Comparison of ENCODE assay signal across 8 cellular contexts in genomic region chr3:88180398-88180999, GRCh38. TPM values are rescaled to one million over a fixed set of nuclear protein-coding genes. Genes with fewer than 3 reads are reported as not detected.
DNase-seq lines count a peak whose midpoint lies in the region; ATAC-seq lines count a peak whose summit lies in the region.

No MANE protein-coding gene starts in this region.

- DNase-seq in ACHN (peak; percentile 42), G401 (ENCODE audit: low spot score) (peak; percentile 18), Kasumi-1 (lab: John Stamatoyannopoulos, UW) (peak; percentile 80 to 83), amniotic epithelial cell (ENCODE audit: low read depth) (peak; percentile 57), myocyte (ENCODE audit: low read depth) (peak; percentile 65), DMS153 (lab: John Stamatoyannopoulos, UW) (no peak)
- DNase-seq in activated T-helper 2 cell treated with anti-CD3 and anti-CD28 coated beads, Interferon-gamma antibody, Interleukin-2, Interleukin-4, amounts not matched to agents 10 μg/mL and 5 μg/mL and 100 μg/mL, durations not matched to agents 14 hours and 24 hours and 36 hours (ENCODE audit: low spot score): no peak

- no peak overlapping the region for H3K4me3 Mint-ChIP-seq in activated T-helper 2 cell treated with anti-CD3 and anti-CD28 coated beads, Interferon-gamma antibody, Interleukin-2, Interleukin-4, amounts not matched to agents 10 μg/mL and 5 μg/mL and 100 μg/mL, durations not matched to agents 14 hours and 24 hours and 36 hours (ENCODE audit: low read depth)

- intact Hi-C loops in activated T-helper 2 cell treated with anti-CD3 and anti-CD28 coated beads, Interferon-gamma antibody, Interleukin-2, Interleukin-4, amounts not matched to agents 10 μg/mL and 5 μg/mL and 100 μg/mL, durations not matched to agents 14 hours and 24 hours and 36 hours (cut with micrococcal nuclease): loop anchor here (1.0 kb wide), 1 partner anchor 409 kb away; no protein-coding TSS in a partner anchor

- H3K9me3 Mint-ChIP-seq in activated T-helper 2 cell treated with anti-CD3 and anti-CD28 coated beads, Interferon-gamma antibody, Interleukin-2, Interleukin-4, amounts not matched to agents 10 μg/mL and 5 μg/mL and 100 μg/mL, durations not matched to agents 14 hours and 24 hours and 36 hours: no peaks in the 10 kb centered on the region

- H3K27ac Mint-ChIP-seq in activated T-helper 2 cell treated with anti-CD3 and anti-CD28 coated beads, Interferon-gamma antibody, Interleukin-2, Interleukin-4, amounts not matched to agents 10 μg/mL and 5 μg/mL and 100 μg/mL, durations not matched to agents 14 hours and 24 hours and 36 hours: no peak overlapping the region

- in situ Hi-C loops in ACHN (cut with HindIII; ENCODE audit: low pct_ligation_motif_present, low pct_unique_long_range_greater_than_20kb, low sequenced_read_pairs) (no loop called here), G401 (cut with HindIII; ENCODE audit: low sequenced_read_pairs) (no loop called here)

- H3K27me3 Mint-ChIP-seq in activated T-helper 2 cell treated with anti-CD3 and anti-CD28 coated beads, Interferon-gamma antibody, Interleukin-2, Interleukin-4, amounts not matched to agents 10 μg/mL and 5 μg/mL and 100 μg/mL, durations not matched to agents 14 hours and 24 hours and 36 hours (ENCODE audit: low read depth): peaks cover 6% of the 10 kb centered on the region

- peak; percentile 78 for ATAC-seq in GM21825 (IDR thresholded peaks at IDR 0.05; ENCODE audit: unreplicated experiment)

- no peaks in the 10 kb centered on the region for H3K4me1 Mint-ChIP-seq in activated T-helper 2 cell treated with anti-CD3 and anti-CD28 coated beads, Interferon-gamma antibody, Interleukin-2, Interleukin-4, amounts not matched to agents 10 μg/mL and 5 μg/mL and 100 μg/mL, durations not matched to agents 14 hours and 24 hours and 36 hours (ENCODE audit: low read depth)

- H3K36me3 Mint-ChIP-seq in activated T-helper 2 cell treated with anti-CD3 and anti-CD28 coated beads, Interferon-gamma antibody, Interleukin-2, Interleukin-4, amounts not matched to agents 10 μg/mL and 5 μg/mL and 100 μg/mL, durations not matched to agents 14 hours and 24 hours and 36 hours (ENCODE audit: low read depth): no peaks in the 10 kb centered on the region

RNA-seq across cellular contexts. Expression of gene C3orf38, which starts 30.7 kb away (rescaled TPM):
- 23.9 and 32.5 TPM in 2 replicates for total RNA-seq in G401 (2014; rRNA removed; shearing (Covaris generic))
- 21.8 and 24.8 TPM in 2 replicates for total RNA-seq in myocyte
- polyA plus RNA-seq in myocyte (2012): 11.5 TPM
- total RNA-seq in activated T-helper 2 cell treated with anti-CD3 and anti-CD28 coated beads, Interferon-gamma antibody, Interleukin-2, Interleukin-4, amounts not matched to agents 10 μg/mL and 5 μg/mL and 100 μg/mL, durations not matched to agents 14 hours and 24 hours and 36 hours: 23.1 and 25.4 TPM in 2 replicates

Comparison
In these comparisons a context has a peak if more than half of its experiments do, and no peak if none do; other contexts are left out.
1. DNase-seq: peak in ACHN (single experiment), G401 (single experiment), Kasumi-1 (2 of 2), amniotic epithelial cell (single experiment) and myocyte (single experiment); none in DMS153 (single experiment) and activated T-helper 2 cell treated with anti-CD3 and anti-CD28 coated beads, Interferon-gamma antibody, Interleukin-2, Interleukin-4, amounts not matched to agents 10 μg/mL and 5 μg/mL and 100 μg/mL, durations not matched to agents 14 hours and 24 hours and 36 hours (single experiment).